Comparison of ENCODE assay signal across 8 cellular contexts in genomic region chr6:6057442-6058053, GRCh38. TPM values are rescaled to one million over a fixed set of nuclear protein-coding genes. Genes with fewer than 3 reads are reported as not detected.
DNase-seq lines count a peak whose midpoint lies in the region; ATAC-seq lines count a peak whose summit lies in the region.

No MANE protein-coding gene starts in this region.

- H3K36me3 ChIP-seq in NT2/D1 (ENCODE audit: insufficient read depth, insufficient read length, low read length), result no peaks in the 10 kb centered on the region

- H3K4me3 ChIP-seq in NT2/D1 (ENCODE audit: insufficient read length, low read depth), result no peak overlapping the region

- H3K4me1 ChIP-seq in NT2/D1 (ENCODE audit: insufficient read depth, insufficient read length), result no peaks in the 10 kb centered on the region

- no peak for ATAC-seq in HG03342 (IDR thresholded peaks at IDR 0.05; ENCODE audit: unreplicated experiment)
- ATAC-seq in GM21528 (IDR thresholded peaks at IDR 0.05; ENCODE audit: low FRiP score, unreplicated experiment), result no peak

- H3K9ac ChIP-seq in NT2/D1 (ENCODE audit: insufficient read length, low read depth), result no peak overlapping the region

- H3K9me3 ChIP-seq in NT2/D1 (ENCODE audit: insufficient read depth, low read length), result no peaks in the 10 kb centered on the region

- peak; percentile 9 for DNase-seq in GM04503 (ENCODE audit: low read depth)
- peak; percentile 3 for DNase-seq in HS-5 (ENCODE audit: low read depth)
- peak; percentile 18 for DNase-seq in NT2/D1 (ENCODE audit: low read depth, low spot score)
- peak; percentile 79 for DNase-seq in dermis blood vessel endothelial cell
- DNase-seq in middle frontal gyrus (ENCODE audit: extremely low spot score, low spot score), result peak; percentile 47
- DNase-seq in nucleus accumbens (lab: John Stamatoyannopoulos, UW), result no peak

- H3K27me3 ChIP-seq in NT2/D1 (ENCODE audit: insufficient read depth, insufficient read length), result no peaks in the 10 kb centered on the region

RNA-seq across cellular contexts. Expression of gene NRN1, which starts 50.8 kb away (rescaled TPM):
- 43.4 and 56.3 TPM in 2 replicates for total RNA-seq in dermis blood vessel endothelial cell

Comparison
In these comparisons a context has a peak if more than half of its experiments do, and no peak if none do; other contexts are left out.
1. DNase-seq: peak in GM04503 (single experiment), HS-5 (single experiment), NT2/D1 (single experiment), dermis blood vessel endothelial cell (single experiment) and middle frontal gyrus (single experiment); none in nucleus accumbens (0 of 56).